In the genomic region with DNA sequence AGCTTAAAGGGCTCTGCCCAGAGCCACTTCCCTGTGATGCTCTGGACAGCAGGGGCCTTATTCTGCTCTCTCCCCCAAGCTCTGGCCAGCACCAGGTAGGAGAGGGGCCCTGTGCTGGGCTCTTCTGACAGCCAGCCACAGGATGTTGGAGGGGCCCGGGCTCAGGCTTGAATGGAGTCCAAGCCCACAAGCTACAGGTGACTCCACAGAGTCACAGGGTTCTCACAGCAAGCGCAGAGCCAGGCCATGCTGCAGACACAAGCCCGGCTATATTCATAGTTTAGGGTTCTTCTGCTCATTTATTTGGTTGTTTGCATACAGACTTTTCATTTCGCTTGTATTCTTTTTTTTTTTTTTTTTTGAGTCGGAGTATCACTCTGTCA, we compare ENCODE assay signal across 23 cellular contexts.
"Had no signal": no experiment of that assay in that cellular context is flagged by ENCODE, and none has a peak within 500 bp of the region (broad histone marks: within the 10 kb centered on the region; RNA-seq: fewer than 3 reads in every experiment).

No MANE protein-coding gene starts in this region.

- H3K4me3 Mint-ChIP-seq: dendritic cell treated with granulocyte-macrophage colony-stimulating factor and Interleukin-4, amounts not matched to agents 40 ng/mL and 50 ng/mL, for 4 days; effector memory CD8-positive, alpha-beta T cell; endodermal cell; mesothelial cell of epicardium had no signal

- H3K36me3 Mint-ChIP-seq: mesothelial cell of epicardium had no signal

- H3K9me3 Mint-ChIP-seq: dendritic cell treated with granulocyte-macrophage colony-stimulating factor and Interleukin-4, amounts not matched to agents 40 ng/mL and 50 ng/mL, for 4 days; effector memory CD8-positive, alpha-beta T cell; endodermal cell; mesothelial cell of epicardium had no signal

- H3K27ac Mint-ChIP-seq: dendritic cell treated with granulocyte-macrophage colony-stimulating factor and Interleukin-4, amounts not matched to agents 40 ng/mL and 50 ng/mL, for 4 days; effector memory CD8-positive, alpha-beta T cell; endodermal cell; mesothelial cell of epicardium had no signal

- H3K27me3 Mint-ChIP-seq: dendritic cell treated with granulocyte-macrophage colony-stimulating factor and Interleukin-4, amounts not matched to agents 40 ng/mL and 50 ng/mL, for 4 days had no signal

- DNase-seq: colonic mucosa; cortex of kidney; effector CD8-positive, alpha-beta T cell; effector memory CD8-positive, alpha-beta T cell; endodermal cell; erythroblast; esophagus squamous epithelium; foreskin fibroblast; foreskin melanocyte; gastrocnemius medialis; glutamatergic neuron; head of caudate nucleus; heart right ventricle; hippocampal formation; kidney glomerular epithelial cell; left ventricle myocardium superior; lower lobe of right lung; mesenchymal stem cell; mucosa of descending colon had no signal

- ATAC-seq: effector memory CD8-positive, alpha-beta T cell; esophagus mucosa; gastrocnemius medialis; heart right ventricle; left lung; left ventricle myocardium superior; lower lobe of right lung; mucosa of descending colon had no signal
